In genomic region chr17:42980274-42980765, GRCh38 we compare ENCODE assay signal across 8 cellular contexts. TPM values are rescaled to one million over a fixed set of nuclear protein-coding genes. Genes with fewer than 3 reads are reported as not detected.
DNase-seq lines count a peak whose midpoint lies in the region; ATAC-seq and TF ChIP-seq lines count a peak whose summit lies in the region.

RUNDC1 (plus strand) TSS chr17:42980565; CDS start chr17:42980577, 12 bp downstream.

- TF ChIP-seq POLR2A in Peyer's patch (IDR thresholded peaks at IDR 0.05) = peak; percentile 30 to 64

- H3K9me3 ChIP-seq in Peyer's patch = no peaks in the 10 kb centered on the region

- peaks cover 15% of the 10 kb centered on the region for H3K36me3 Mint-ChIP-seq in activated T-helper 1 cell treated with anti-CD3 and anti-CD28 coated beads, Interleukin-12 subunit alpha, Interleukin-12 subunit beta, Interleukin-2, Interleukin-4 antibody, amounts not matched to agents 30 ng/mL and 10 ng/mL and 1 ng/mL, durations not matched to agents 14 hours and 24 hours and 36 hours (ENCODE audit: low read depth)
- no peaks in the 10 kb centered on the region for H3K36me3 Mint-ChIP-seq in natural killer cell

- H3K27ac ChIP-seq in Peyer's patch = peak within 1 kb of the TSS; percentile 85 to 96 (median 94)

- peak; percentile 95 for DNase-seq in COLO829 (ENCODE audit: low spot score)
- peak; percentile 83 for DNase-seq in KG1 (lab: John Stamatoyannopoulos, UW)
- peak; percentile 98 to 99 (median 99) for DNase-seq in Peyer's patch
- peak; percentile 87 for DNase-seq in activated T-helper 1 cell treated with anti-CD3 and anti-CD28 coated beads, Interleukin-12 subunit alpha, Interleukin-12 subunit beta, Interleukin-2, Interleukin-4 antibody, amounts not matched to agents 30 ng/mL and 10 ng/mL and 1 ng/mL, durations not matched to agents 14 hours and 24 hours and 36 hours (ENCODE audit: low spot score)
- DNase-seq in fibroblast of mammary gland (ENCODE audit: low read depth) = peak; percentile 68
- DNase-seq in natural killer cell = peak; percentile 86
- DNase-seq in stimulated activated naive CD4-positive, alpha-beta T cell (lab: John Stamatoyannopoulos, UW) = peak; percentile 76 to 89 (median 85)

- H3K27me3 ChIP-seq in Peyer's patch = no peaks in the 10 kb centered on the region

- peaks cover 0 to 18% (median 15%) of the 10 kb centered on the region in 4 donors for H3K4me1 ChIP-seq in Peyer's patch

- TF ChIP-seq CTCF in Peyer's patch (IDR thresholded peaks at IDR 0.05) (no peak), fibroblast of mammary gland (conservative IDR thresholded peaks at IDR 0.05; ENCODE audit: control insufficient read depth, insufficient read depth, low read depth, low read length) (no peak), natural killer cell (IDR thresholded peaks at IDR 0.05) (no peak)

- peak within 1 kb of the TSS; percentile 99 for H3K27ac Mint-ChIP-seq in activated T-helper 1 cell treated with anti-CD3 and anti-CD28 coated beads, Interleukin-12 subunit alpha, Interleukin-12 subunit beta, Interleukin-2, Interleukin-4 antibody, amounts not matched to agents 30 ng/mL and 10 ng/mL and 1 ng/mL, durations not matched to agents 14 hours and 24 hours and 36 hours
- peak within 1 kb of the TSS; percentile 79 to 95 for H3K27ac Mint-ChIP-seq in natural killer cell

- H3K36me3 ChIP-seq in Peyer's patch = peaks cover 0 to 5% (median 0%) of the 10 kb centered on the region in 3 donors

- peaks cover 2% of the 10 kb centered on the region for H3K27me3 Mint-ChIP-seq in activated T-helper 1 cell treated with anti-CD3 and anti-CD28 coated beads, Interleukin-12 subunit alpha, Interleukin-12 subunit beta, Interleukin-2, Interleukin-4 antibody, amounts not matched to agents 30 ng/mL and 10 ng/mL and 1 ng/mL, durations not matched to agents 14 hours and 24 hours and 36 hours (ENCODE audit: insufficient read depth)
- peaks cover 0 to under 1% of the 10 kb centered on the region in 2 donors for H3K27me3 Mint-ChIP-seq in natural killer cell (ENCODE audit: low read depth in 2 of 2)

- intact Hi-C loops in activated T-helper 1 cell treated with anti-CD3 and anti-CD28 coated beads, Interleukin-12 subunit alpha, Interleukin-12 subunit beta, Interleukin-2, Interleukin-4 antibody, amounts not matched to agents 30 ng/mL and 10 ng/mL and 1 ng/mL, durations not matched to agents 14 hours and 24 hours and 36 hours (cut with micrococcal nuclease) = loop anchor here (1.0 to 10.0 kb wide), 5 partner anchors 18 to 416 kb away; partner anchors contain the start of genes BRCA1, COASY, MLX and PSME3
- intact Hi-C loops in natural killer cell (cut with micrococcal nuclease) = loop anchor here (5.0 kb wide), 1 partner anchor 148 kb away; the partner anchor contains the start of gene PSME3

- H3K9me3 Mint-ChIP-seq in activated T-helper 1 cell treated with anti-CD3 and anti-CD28 coated beads, Interleukin-12 subunit alpha, Interleukin-12 subunit beta, Interleukin-2, Interleukin-4 antibody, amounts not matched to agents 30 ng/mL and 10 ng/mL and 1 ng/mL, durations not matched to agents 14 hours and 24 hours and 36 hours = no peaks in the 10 kb centered on the region
- no peaks in the 10 kb centered on the region for H3K9me3 Mint-ChIP-seq in natural killer cell

- peak within 1 kb of the TSS; percentile 77 to 87 (median 84) for H3K4me3 ChIP-seq in Peyer's patch
- peak within 1 kb of the TSS; percentile 76 for H3K4me3 ChIP-seq in fibroblast of mammary gland (ENCODE audit: control insufficient read depth, low read depth, low read length)

- ATAC-seq in GM21515 (IDR thresholded peaks at IDR 0.05; ENCODE audit: unreplicated experiment) (peak; percentile 56), natural killer cell (peak; percentile 85 to 89 (median 89))

- H3K4me1 Mint-ChIP-seq in activated T-helper 1 cell treated with anti-CD3 and anti-CD28 coated beads, Interleukin-12 subunit alpha, Interleukin-12 subunit beta, Interleukin-2, Interleukin-4 antibody, amounts not matched to agents 30 ng/mL and 10 ng/mL and 1 ng/mL, durations not matched to agents 14 hours and 24 hours and 36 hours (ENCODE audit: low read depth) = peaks cover 40% of the 10 kb centered on the region
- peaks cover 19 to 32% of the 10 kb centered on the region in 2 donors for H3K4me1 Mint-ChIP-seq in natural killer cell

- H3K4me3 Mint-ChIP-seq in activated T-helper 1 cell treated with anti-CD3 and anti-CD28 coated beads, Interleukin-12 subunit alpha, Interleukin-12 subunit beta, Interleukin-2, Interleukin-4 antibody, amounts not matched to agents 30 ng/mL and 10 ng/mL and 1 ng/mL, durations not matched to agents 14 hours and 24 hours and 36 hours = peak within 1 kb of the TSS; percentile 100
- H3K4me3 Mint-ChIP-seq in natural killer cell = peak within 1 kb of the TSS; percentile 94

RNA-seq across cellular contexts. Expression of gene RUNDC1, which starts in this region (rescaled TPM):
- total RNA-seq in Peyer's patch = 10 to 100 TPM; 17.2 to 37.3 (median 26.9) TPM
- total RNA-seq in activated T-helper 1 cell treated with anti-CD3 and anti-CD28 coated beads, Interleukin-12 subunit alpha, Interleukin-12 subunit beta, Interleukin-2, Interleukin-4 antibody, amounts not matched to agents 30 ng/mL and 10 ng/mL and 1 ng/mL, durations not matched to agents 14 hours and 24 hours and 36 hours = 16.9 and 18.8 TPM in 2 replicates
- total RNA-seq in natural killer cell = 10 to 100 TPM; 11.6 to 15.8 (median 14.6) TPM

Comparison
In these comparisons a context has a peak if more than half of its experiments do, and no peak if none do; other contexts are left out.
1. Peak in every context shown above with its lines: DNase-seq, ATAC-seq, H3K4me3 ChIP-seq and H3K27ac ChIP-seq.